Comparison of ENCODE assay signal across 20 cellular contexts in genomic region chr11:26703792-26704191, GRCh38. TPM values are rescaled to one million over a fixed set of nuclear protein-coding genes. Genes with fewer than 3 reads are reported as not detected.
DNase-seq lines count a peak whose midpoint lies in the region; TF ChIP-seq lines count a peak whose summit lies in the region.
"Had no signal": no experiment of that assay in that cellular context is flagged by ENCODE, and none has a peak within 500 bp of the region (broad histone marks: within the 10 kb centered on the region; RNA-seq: fewer than 3 reads in every experiment).

No MANE protein-coding gene starts in this region.

- no peak overlapping the region for H2BK120ac ChIP-seq in mesendoderm (ENCODE audit: low read depth, low read length)

- H3K27me3 Mint-ChIP-seq in endodermal cell (ENCODE audit: insufficient read depth) = no peaks in the 10 kb centered on the region
- H3K27me3 Mint-ChIP-seq: CD8-positive, alpha-beta memory T cell; IgD-negative memory B cell had no signal

- TF ChIP-seq EP300 in transverse colon (IDR thresholded peaks at IDR 0.05; ENCODE audit: low read depth) = no peak

- H2AFZ ChIP-seq in PC-9 = no peak overlapping the region

- no peak for TF ChIP-seq CTCF in PC-9 (conservative IDR thresholded peaks at IDR 0.05)
- TF ChIP-seq CTCF in endodermal cell (conservative IDR thresholded peaks at IDR 0.05) = no peak
- no peak for TF ChIP-seq CTCF in transverse colon (IDR thresholded peaks at IDR 0.05)

- no peak overlapping the region for H4K5ac ChIP-seq in mesendoderm (ENCODE audit: low read length)

- H3K27ac ChIP-seq in PC-9 = no peak overlapping the region
- H3K27ac ChIP-seq in endodermal cell (ENCODE audit: low read depth, low read length) = no peak overlapping the region
- no peak overlapping the region for H3K27ac ChIP-seq in mesendoderm (ENCODE audit: low read depth, low read length)
- H3K27ac ChIP-seq in transverse colon = peak overlapping the region; percentile 71 to 74 (median 72)
- H3K27ac ChIP-seq: HL-60 had no signal

- H3K9ac ChIP-seq in endodermal cell (ENCODE audit: extremely low read depth, low read length, poor library complexity, severe bottlenecking) = no peak overlapping the region
- no peak overlapping the region for H3K9ac ChIP-seq in mesendoderm (ENCODE audit: low read length)

- no peaks in the 10 kb centered on the region for H3K9me2 ChIP-seq in PC-9 (ENCODE audit: insufficient read depth)

- no peaks in the 10 kb centered on the region for H3K9me3 Mint-ChIP-seq in endodermal cell
- H3K9me3 Mint-ChIP-seq: IgD-negative memory B cell had no signal

- H3K36me3 ChIP-seq in PC-9 (ENCODE audit: low read depth) (no peaks in the 10 kb centered on the region), endodermal cell (ENCODE audit: control insufficient read depth, insufficient read depth, low read length) (no peaks in the 10 kb centered on the region), mesendoderm (ENCODE audit: control insufficient read depth, insufficient read depth, low read length) (no peaks in the 10 kb centered on the region), transverse colon (no peaks in the 10 kb centered on the region)
- H3K36me3 ChIP-seq: MG63 had no signal

- CTCF ChIA-PET in PC-9 (lab: Charles Lee) = no interaction called here

- intact Hi-C loops in PC-9 (cut with micrococcal nuclease; ENCODE audit: unreplicated experiment) (no loop called here), transverse colon (cut with DNase I; ENCODE audit: low total_unique reads) (no loop called here)

- in situ Hi-C loops in transverse colon (cut with MboI; ENCODE audit: low pct_ligation_motif_present in 1 of 4, low pct_unique_long_range_greater_than_20kb in 1 of 4, low sequenced_read_pairs in 3 of 4) = no loop called here

- POLR2A ChIA-PET in PC-9 (lab: Charles Lee; ENCODE audit: unreplicated experiment) = no interaction called here

- no peak overlapping the region for H2BK5ac ChIP-seq in mesendoderm (ENCODE audit: low read length)

- H3K56ac ChIP-seq in mesendoderm (ENCODE audit: low read length) = no peak overlapping the region

- no peaks in the 10 kb centered on the region for H3F3A ChIP-seq in PC-9 (ENCODE audit: insufficient read depth, low read depth)

- no TSS peak for BruUV-seq in PC-9 (replicated peaks; lab: Mats Ljungman, UMichigan)

- H3K27me3 ChIP-seq in PC-9 (ENCODE audit: insufficient read depth, low read depth) (no peaks in the 10 kb centered on the region), endodermal cell (ENCODE audit: control insufficient read depth, insufficient read depth, low read length, poor library complexity, severe bottlenecking) (no peaks in the 10 kb centered on the region), mesendoderm (ENCODE audit: insufficient read depth, low read length, poor library complexity) (no peaks in the 10 kb centered on the region), transverse colon (no peaks in the 10 kb centered on the region)
- H3K27me3 ChIP-seq: MG63 had no signal

- H3K79me2 ChIP-seq in PC-9 (ENCODE audit: low read depth) = no peaks in the 10 kb centered on the region
- no peaks in the 10 kb centered on the region for H3K79me2 ChIP-seq in mesendoderm (ENCODE audit: control insufficient read depth, insufficient read depth, low read length)

- H4K20me1 ChIP-seq in PC-9 (ENCODE audit: insufficient read depth) = no peaks in the 10 kb centered on the region

- WGBS in endodermal cell (ENCODE audit: insufficient coverage in 1 of 2, insufficient read length in 1 of 2), 2 experiments = 72 to 90% methylated on average over 2 of the region's 2 CpGs
- WGBS in mesendoderm (ENCODE audit: extremely low coverage, insufficient coverage, low lambda C conversion rate) = no CpG with 5 or more reads among the region's 2 CpGs
- 24 to 34% methylated on average over 2 of the region's 2 CpGs for WGBS in transverse colon (ENCODE audit: low coverage in 1 of 2), 2 donors

- H3K27ac Mint-ChIP-seq in endodermal cell = no peak overlapping the region
- H3K27ac Mint-ChIP-seq: CD8-positive, alpha-beta memory T cell; IgD-negative memory B cell had no signal

- H3K79me1 ChIP-seq in mesendoderm (ENCODE audit: low read length) = no peaks in the 10 kb centered on the region

- no peak overlapping the region for H4K8ac ChIP-seq in mesendoderm (ENCODE audit: low read depth, low read length)

- H3K4me3 Mint-ChIP-seq in endodermal cell = no peak overlapping the region
- H3K4me3 Mint-ChIP-seq: CD8-positive, alpha-beta memory T cell; IgD-negative memory B cell had no signal

- no peak overlapping the region for H3K23ac ChIP-seq in mesendoderm (ENCODE audit: low read length)

- H3K9me3 ChIP-seq in PC-9 (ENCODE audit: insufficient read depth, low read depth) = no peaks in the 10 kb centered on the region
- H3K9me3 ChIP-seq in endodermal cell (ENCODE audit: control insufficient read depth, low read length) = no peaks in the 10 kb centered on the region
- H3K9me3 ChIP-seq in transverse colon = no peaks in the 10 kb centered on the region
- H3K9me3 ChIP-seq: MG63 had no signal

- H3K4ac ChIP-seq in mesendoderm (ENCODE audit: low read depth, low read length) = no peak overlapping the region

- peak overlapping the region; percentile 51 for H3K18ac ChIP-seq in mesendoderm (ENCODE audit: low read length)

- peaks cover 27% of the 10 kb centered on the region for H3K4me1 Mint-ChIP-seq in endodermal cell
- H3K4me1 Mint-ChIP-seq: CD8-positive, alpha-beta memory T cell; IgD-negative memory B cell had no signal

- H3K4me1 ChIP-seq in PC-9 (replicated peaks; ENCODE audit: insufficient read depth) (peaks cover 5% of the 10 kb centered on the region; the same call in 1 of the 2 replicates), endodermal cell (ENCODE audit: control insufficient read depth, insufficient read depth, low read length) (peaks cover 23% of the 10 kb centered on the region), mesendoderm (ENCODE audit: control insufficient read depth, low read depth, low read length) (no peaks in the 10 kb centered on the region), transverse colon (peaks cover 3 to 70% (median 36%) of the 10 kb centered on the region in 4 donors)

- TF ChIP-seq POLR2A in transverse colon (IDR thresholded peaks at IDR 0.05) = no peak

- no peak overlapping the region for H3K4me3 ChIP-seq in PC-9
- peak overlapping the region; percentile 0 for H3K4me3 ChIP-seq in endodermal cell (ENCODE audit: low read length)
- H3K4me3 ChIP-seq in mesendoderm (ENCODE audit: low read length) = no peak overlapping the region
- no peak overlapping the region for H3K4me3 ChIP-seq in transverse colon
- H3K4me3 ChIP-seq: MG63 had no signal

- H2BK15ac ChIP-seq in mesendoderm (replicated peaks; ENCODE audit: low read depth) = no peak overlapping the region

- no peak overlapping the region for H2AK5ac ChIP-seq in mesendoderm (ENCODE audit: low read length)

- DNase-seq in PC-9 = no peak
- no peak for DNase-seq in endodermal cell
- peak; percentile 62 for DNase-seq in mesendoderm
- no peak for DNase-seq in transverse colon
- DNase-seq in activated CD4-positive, alpha-beta T cell treated with anti-CD3 and anti-CD28 coated beads, Interleukin-2, amount 50 U/mL, for 48 hours = no peak
- no peak for DNase-seq in stimulated activated CD4-positive, alpha-beta T cell treated with anti-CD3 and anti-CD28 coated beads, Interleukin-15, amount 100 ng/mL, for 24 hours
- no peak for DNase-seq in stimulated activated naive CD4-positive, alpha-beta T cell treated with Interleukin-2 at 50 U/mL for 16 hours (lab: John Stamatoyannopoulos, UW)
- DNase-seq: C1 segment of cervical spinal cord; CD8-positive, alpha-beta memory T cell; Karpas-422; MG63; NCI-H1048; NCI-H1436 treated with DMSO at 0.1 percent for 48 hours; NCI-H2029; NCI-H2171 treated with DMSO at 0.1 percent for 48 hours; NK-92 treated with Interleukin-12 subunit alpha and Interleukin-12 subunit beta, amount 100 ng/mL, for 24 hours; Right ventricle myocardium superior had no signal

- H3K4me2 ChIP-seq in PC-9 = 0 out of 2 replicates have a peak overlapping the region, but pooled peaks have one; percentile 5
- no peak overlapping the region for H3K4me2 ChIP-seq in mesendoderm (ENCODE audit: low read length)

- no peaks in the 10 kb centered on the region for H3K36me3 Mint-ChIP-seq in endodermal cell (ENCODE audit: low read depth)
- H3K36me3 Mint-ChIP-seq: CD8-positive, alpha-beta memory T cell; IgD-negative memory B cell had no signal

RNA-seq across cellular contexts. Expression of gene SLC5A12, which starts 18.1 kb away (rescaled TPM):
- not detected in 2 replicates for total RNA-seq in PC-9 (2021)
- 1 to 10 TPM; 2.6 to 2.7 TPM for total RNA-seq in endodermal cell
- polyA plus RNA-seq in endodermal cell (2013, experiment 1 of 2) = 1.4 TPM
- 0.62 TPM for polyA plus RNA-seq in endodermal cell (2013, experiment 2 of 2)
- 0.13 TPM for polyA plus RNA-seq in mesendoderm (2013, experiment 1 of 2)
- 0.14 TPM for polyA plus RNA-seq in mesendoderm (2013, experiment 2 of 2)
- total RNA-seq in transverse colon = 1 to 10 TPM in 1 of 4 donors, under 1 TPM in 1, not detected in 2; 0.48 to 2.2 TPM
- total RNA-seq: CD8-positive, alpha-beta memory T cell; NCI-H460; Right ventricle myocardium superior had no signal
- polyA plus RNA-seq: CD8-positive, alpha-beta memory T cell; IgD-negative memory B cell had no signal

Comparison
In these comparisons a context has a peak if more than half of its experiments do, and no peak if none do; other contexts are left out.
1. H3K27ac ChIP-seq: peak in transverse colon (4 of 4); none in PC-9 (single experiment), endodermal cell (single experiment) and mesendoderm (single experiment).